In the genomic region with DNA sequence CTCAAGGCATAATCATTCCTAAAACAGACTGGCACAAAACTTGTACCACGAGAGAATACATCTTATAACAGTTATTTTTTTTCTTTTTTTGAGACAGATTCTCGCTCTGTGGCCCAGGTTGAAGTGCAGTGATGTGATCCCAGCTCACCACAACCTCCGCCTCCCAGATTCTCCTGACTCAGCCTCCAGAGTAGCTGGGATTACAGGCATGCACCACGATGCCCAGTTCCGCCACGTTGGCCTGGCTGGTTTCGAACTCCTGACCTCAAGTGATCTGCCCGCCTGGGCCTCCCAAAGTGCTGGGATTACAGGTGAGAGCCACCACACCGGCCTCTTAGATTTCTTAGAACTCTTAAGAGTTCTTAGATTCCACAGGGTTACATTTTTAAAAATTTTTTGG, we compare ENCODE assay signal across 1 cellular context.
TF ChIP-seq lines count a peak whose summit lies in the region.

No MANE protein-coding gene starts in this region.

TF ChIP-seq in A549, 52 proteins besides CTCF, POLR2A, EP300 and RAD21 (continued from another document):
- TF ChIP-seq ZFP36 (IDR thresholded peaks at IDR 0.05; ENCODE audit: borderline replicate concordance, partially characterized antibody) = no peak
- no peak for TF ChIP-seq USF2 (IDR thresholded peaks at IDR 0.05)
- no peak for TF ChIP-seq MAZ (IDR thresholded peaks at IDR 0.05; ENCODE audit: borderline replicate concordance, low read depth, low read length)
- TF ChIP-seq HDAC2 (IDR thresholded peaks at IDR 0.05) = no peak
